22 cellular contexts compared by ENCODE assay signal in genomic region chr12:80442426-80443222, GRCh38. TPM values are rescaled to one million over a fixed set of nuclear protein-coding genes. Genes with fewer than 3 reads are reported as not detected.
DNase-seq lines count a peak whose midpoint lies in the region; ATAC-seq and TF ChIP-seq lines count a peak whose summit lies in the region.
"Had no signal": no experiment of that assay in that cellular context is flagged by ENCODE, and none has a peak within 500 bp of the region (broad histone marks: within the 10 kb centered on the region; RNA-seq: fewer than 3 reads in every experiment).

No MANE protein-coding gene starts in this region.

- H3K27me3 ChIP-seq in body of pancreas (no peaks in the 10 kb centered on the region), upper lobe of right lung (no peaks in the 10 kb centered on the region), psoas muscle (ENCODE audit: insufficient read depth in 3 of 3, low read length in 2 of 3) (no peaks in the 10 kb centered on the region)
- H3K27me3 ChIP-seq: BLaER1, heart right ventricle, transverse colon had no signal

- CTCF ChIA-PET in GM10248 (lab: Yijun Ruan, JAX) = no interaction called here

- H3K4me3 ChIP-seq in body of pancreas (no peak overlapping the region), upper lobe of right lung (no peak overlapping the region), psoas muscle (no peak overlapping the region)
- H3K4me3 ChIP-seq: BLaER1, heart right ventricle, transverse colon had no signal

- H3K36me3 ChIP-seq in body of pancreas (replicated peaks in 1 of 2; ENCODE audit: insufficient read depth in 1 of 2, low read depth in 2 of 2) (no peaks in the 10 kb centered on the region), upper lobe of right lung (no peaks in the 10 kb centered on the region), psoas muscle (ENCODE audit: insufficient read depth in 1 of 2, low read depth in 1 of 2) (no peaks in the 10 kb centered on the region)
- H3K36me3 ChIP-seq: BLaER1, heart right ventricle, transverse colon had no signal

- POLR2A ChIA-PET in GM10248 (lab: Yijun Ruan, JAX) = no interaction called here

- no peak for TF ChIP-seq CTCF in body of pancreas (IDR thresholded peaks at IDR 0.05)
- no peak for TF ChIP-seq CTCF in upper lobe of right lung (IDR thresholded peaks at IDR 0.05)
- no peak for TF ChIP-seq CTCF in psoas muscle (IDR thresholded peaks at IDR 0.05)
- TF ChIP-seq CTCF in GM10248 (IDR thresholded peaks at IDR 0.05; ENCODE audit: control extremely low read depth, extremely low read depth, low read depth, missing control alignments) = no peak

- H3K4me1 ChIP-seq in body of pancreas (peaks cover 8% of the 10 kb centered on the region), upper lobe of right lung (peaks cover 3% of the 10 kb centered on the region), psoas muscle (no peaks in the 10 kb centered on the region)
- H3K4me1 ChIP-seq: BLaER1, transverse colon had no signal

- H3K27ac ChIP-seq in body of pancreas = peak overlapping the region in 1 of 4 donors; percentile 15
- H3K27ac ChIP-seq in upper lobe of right lung = no peak overlapping the region
- no peak overlapping the region for H3K27ac ChIP-seq in psoas muscle
- H3K27ac ChIP-seq: BLaER1, heart right ventricle, transverse colon had no signal

- no peaks in the 10 kb centered on the region for H3K9me3 ChIP-seq in body of pancreas
- no peaks in the 10 kb centered on the region for H3K9me3 ChIP-seq in upper lobe of right lung
- H3K9me3 ChIP-seq in psoas muscle = no peaks in the 10 kb centered on the region
- H3K9me3 ChIP-seq: BLaER1, heart right ventricle, transverse colon had no signal

- ATAC-seq in body of pancreas = peak; percentile 93
- ATAC-seq in upper lobe of right lung = peak; percentile 46
- no peak for ATAC-seq in psoas muscle
- ATAC-seq: heart right ventricle; Right ventricle myocardium inferior; stimulated activated naive CD8-positive, alpha-beta T cell treated with anti-CD3 and anti-CD28 coated beads, Interleukin-15, Interleukin-2, amounts not matched to agents 100 U/mL and 50 U/mL, for 24 hours had no signal

- peak; percentile 29 for DNase-seq in NCI-H146 (lab: John Stamatoyannopoulos, UW)
- DNase-seq in NCI-H146 treated with DMSO at 0.1 percent for 48 hours (lab: John Stamatoyannopoulos, UW; ENCODE audit: unreplicated experiment) = no peak
- peak in 3 of 4 donors; percentile 10 to 41 (median 10) for DNase-seq in body of pancreas
- peak; percentile 41 for DNase-seq in glomerular endothelial cell (ENCODE audit: extremely low read depth, low read depth, low spot score)
- no peak for DNase-seq in upper lobe of right lung
- DNase-seq in psoas muscle = no peak
- DNase-seq in posterior cingulate gyrus = no peak
- DNase-seq in GM10248 (ENCODE audit: extremely low spot score) = no peak
- DNase-seq: 8988T; activated CD4-positive, alpha-beta T cell treated with anti-CD3 and anti-CD28 coated beads, Interleukin-2, amount 10 ng/mL, durations not matched to agents 24 days and 14 days; activated effector memory CD4-positive, alpha-beta T cell treated with Interleukin-2 at 50 U/mL for 16 hours; effector CD4-positive, alpha-beta T cell; GOT3; heart right ventricle; immature natural killer cell; NCI-H187; NCI-H446 treated with DMSO at 0.1 percent for 48 hours; occipital lobe; stimulated activated naive CD8-positive, alpha-beta T cell treated with anti-CD3 and anti-CD28 coated beads, Interleukin-15, Interleukin-2, amounts not matched to agents 100 U/mL and 50 U/mL, for 24 hours; transverse colon had no signal

- 42 to 44% methylated on average over 7 of the region's 7 CpGs for WGBS in body of pancreas, 2 donors
- 78 to 87% (median 84%) methylated on average over 7 of the region's 7 CpGs for WGBS in psoas muscle, 3 donors

- intact Hi-C loops in body of pancreas (cut with DNase I) (no loop called here), upper lobe of right lung (cut with DNase I) (no loop called here), psoas muscle (cut with DNase I) (no loop called here), posterior cingulate gyrus (cut with DNase I) (no loop called here)

- no peak for TF ChIP-seq POLR2A in body of pancreas (IDR thresholded peaks at IDR 0.05)

RNA-seq across cellular contexts. Expression of gene PTPRQ, which starts 1.4 kb away (rescaled TPM):
- total RNA-seq in body of pancreas (under 1 TPM; 0.52 to 0.66 TPM), glomerular endothelial cell (not detected in 2 replicates), upper lobe of right lung (9.8 TPM), psoas muscle (1 to 10 TPM in 2 of 4 donors, under 1 TPM in 2; 0.04 to 1.6 (median 1.1) TPM)
- polyA plus RNA-seq in psoas muscle = 1 to 10 TPM in 1 of 3 donors, under 1 TPM in 2; 0.39 to 1.8 (median 0.79) TPM
- total RNA-seq: activated CD4-positive, alpha-beta T cell treated with anti-CD3 and anti-CD28 coated beads, Interleukin-2, amount 10 ng/mL, durations not matched to agents 24 days and 14 days had no signal
- polyA plus RNA-seq: immature natural killer cell had no signal

Comparison
In these comparisons a context has a peak if more than half of its experiments do, and no peak if none do; other contexts are left out.
1. DNase-seq: peak in NCI-H146 (single experiment), body of pancreas (3 of 4) and glomerular endothelial cell (single experiment); none in NCI-H146 treated with DMSO at 0.1 percent for 48 hours (single experiment), upper lobe of right lung (single experiment), psoas muscle (0 of 2), posterior cingulate gyrus (0 of 10) and GM10248 (single experiment).
2. ATAC-seq: peak in body of pancreas (single experiment) and upper lobe of right lung (single experiment); none in psoas muscle (0 of 4).